Comparison of ENCODE assay signal across 2 cellular contexts in the genomic region with DNA sequence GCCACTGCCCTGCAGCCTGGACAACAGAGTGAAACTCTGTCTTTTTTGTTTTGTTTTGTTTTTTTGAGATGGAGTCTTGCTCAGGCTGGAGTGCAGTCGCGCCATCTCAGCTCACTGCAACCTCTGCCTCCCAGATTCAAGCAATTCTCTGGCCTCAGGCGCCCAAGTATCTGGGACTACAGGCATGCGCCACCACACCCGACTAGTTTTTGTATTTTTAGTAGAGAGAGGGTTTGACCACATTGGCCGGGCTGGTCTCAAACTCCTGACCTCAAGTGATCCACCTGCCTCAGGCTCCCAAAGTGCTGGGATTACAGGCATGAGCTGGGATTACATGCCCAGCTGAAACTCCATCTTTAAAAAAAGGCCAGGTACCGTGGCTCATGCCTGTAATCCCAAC. TPM values are rescaled to one million over a fixed set of nuclear protein-coding genes. Genes with fewer than 3 reads are reported as not detected.
"Had no signal": no experiment of that assay in that cellular context is flagged by ENCODE, and none has a peak within 500 bp of the region (broad histone marks: within the 10 kb centered on the region; RNA-seq: fewer than 3 reads in every experiment).

No MANE protein-coding gene starts in this region.

RNA-seq across cellular contexts. Expression of gene ITGB7, which starts 4.7 kb away (rescaled TPM):
- total RNA-seq: cerebellum, M059J had no signal
